Comparison of ENCODE assay signal across 7 cellular contexts in the genomic region with DNA sequence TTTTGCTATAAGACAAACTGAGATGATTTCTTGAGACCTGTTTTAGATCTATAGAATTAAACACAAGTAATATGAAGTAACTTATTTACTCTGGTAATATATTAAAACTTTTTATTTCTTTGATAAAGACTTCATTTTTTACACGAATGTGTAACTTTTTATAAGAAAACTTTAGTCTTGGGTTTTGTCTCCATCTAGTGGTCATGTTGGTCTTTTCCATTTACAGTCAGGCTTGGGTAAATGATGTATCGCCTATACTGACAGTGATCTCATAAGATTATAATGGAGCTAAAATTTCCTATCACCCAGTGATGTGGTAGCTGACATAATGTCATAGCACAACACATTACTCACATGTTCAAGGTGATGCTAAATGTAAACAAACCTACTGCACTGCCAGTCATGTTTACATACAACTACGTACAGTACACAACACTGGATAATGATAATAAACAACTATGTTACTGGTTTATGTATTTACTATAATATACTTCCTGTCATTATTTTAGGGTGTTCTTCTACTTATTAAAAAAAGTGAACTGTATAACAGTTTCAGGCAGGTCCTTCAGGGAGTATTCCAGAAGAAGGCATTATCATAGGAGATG. TPM values are rescaled to one million over a fixed set of nuclear protein-coding genes. Genes with fewer than 3 reads are reported as not detected.
DNase-seq lines count a peak whose midpoint lies in the region; ATAC-seq, FAIRE-seq and TF ChIP-seq lines count a peak whose summit lies in the region.

No MANE protein-coding gene starts in this region.

- H3K4me1 Mint-ChIP-seq in brain, result no peaks in the 10 kb centered on the region

- H3K79me2 ChIP-seq in HCT116 (ENCODE audit: insufficient read depth, low read length), result no peaks in the 10 kb centered on the region

- H3K36me3 ChIP-seq in HCT116 (ENCODE audit: control insufficient read depth in 1 of 2, insufficient read depth in 2 of 2, low read length in 2 of 2), result 0 out of 4 replicates have a peak, but pooled peaks cover 0 to 3% of the 10 kb centered on the region in 2 experiments
- H3K36me3 ChIP-seq in vagina, result peaks cover 0 to 13% of the 10 kb centered on the region in 2 donors

- intact Hi-C loops in HCT116 (cut with micrococcal nuclease), result loop anchor here (1.0 to 10.0 kb wide), 7 partner anchors 179 to 1560 kb away; no protein-coding TSS in a partner anchor
- intact Hi-C loops in vagina (cut with DNase I), result no loop called here

- peak; percentile 55 to 72 (median 69) for TF ChIP-seq CTCF in HCT116 (IDR thresholded peaks at IDR 0.05 in 2 of 3, conservative IDR thresholded peaks at IDR 0.05 in 1 of 3; ENCODE audit: borderline replicate concordance in 1 of 3, insufficient read depth in 1 of 3, low read depth in 2 of 3, low read length in 2 of 3)
- peak; percentile 80 for TF ChIP-seq CTCF in brain (conservative IDR thresholded peaks at IDR 0.05)
- peak; percentile 43 to 55 (median 54) for TF ChIP-seq CTCF in vagina (IDR thresholded peaks at IDR 0.05)

- CTCF ChIA-PET in HCT116 (lab: Charles Lee), result interaction anchor here (0.6 to 3.0 kb wide), 19 partner anchors 10 to 1268 kb away, joined by 3 to 54 read pairs (median 5); partner anchors contain the start of genes ANKRD49 and MRE11

- H3K4me1 ChIP-seq in HCT116 (ENCODE audit: control insufficient read depth in 1 of 2, insufficient read depth in 2 of 2, low read length in 2 of 2) (no peaks in the 10 kb centered on the region), vagina (no peaks in the 10 kb centered on the region)

- H3K27me3 Mint-ChIP-seq in brain, result peaks cover 6% of the 10 kb centered on the region

- peaks cover 0 to 3% (median 0%) of the 10 kb centered on the region in 5 experiments for H3K9me3 Mint-ChIP-seq in brain

- H3K4me3 Mint-ChIP-seq in brain, result no peak overlapping the region

- ATAC-seq in HCT116, result peak; percentile 79
- peak; percentile 73 for ATAC-seq in left lobe of liver

- TF ChIP-seq POLR2A in HCT116 (IDR thresholded peaks at IDR 0.05; ENCODE audit: borderline replicate concordance, extremely low read depth, insufficient read depth, insufficient read length) (no peak), vagina (IDR thresholded peaks at IDR 0.05) (no peak)

- H3K4me3 ChIP-seq in HCT116 (replicated peaks in 1 of 2; ENCODE audit: low read depth in 1 of 2, low read length in 2 of 2), result no peak overlapping the region
- H3K4me3 ChIP-seq in vagina, result no peak overlapping the region

- no peaks in the 10 kb centered on the region for H3K9me3 ChIP-seq in HCT116 (ENCODE audit: control insufficient read depth in 1 of 2, insufficient read depth in 1 of 2, low read depth in 1 of 2, low read length in 2 of 2)
- no peaks in the 10 kb centered on the region for H3K9me3 ChIP-seq in vagina

- H3K4me2 ChIP-seq in HCT116 (ENCODE audit: low read length), result no peak overlapping the region

- RAD21 ChIA-PET in HCT116 (lab: Charles Lee; ENCODE audit: low non-redundant PET in 1 of 2, low total read pairs in 2 of 2, uncharacterized antibody in 2 of 2, unreplicated experiment in 2 of 2), result interaction anchor here (0.6 to 2.2 kb wide), 3 partner anchors 609 to 630 kb away, joined by 3 to 13 read pairs (median 8); no protein-coding TSS in a partner anchor

- H3K36me3 Mint-ChIP-seq in brain, result no peaks in the 10 kb centered on the region

- H3K27ac ChIP-seq in HCT116 (ENCODE audit: low read depth, low read length), result no peak overlapping the region
- no peak overlapping the region for H3K27ac ChIP-seq in vagina

- BruUV-seq in HCT116 (replicated peaks; lab: Mats Ljungman, UMichigan), result no TSS peak

- DNase-seq in HCT116 (ENCODE audit: low read depth, low spot score) (peak; percentile 51), NCI-H446 treated with DMSO at 0.1 percent for 48 hours (lab: John Stamatoyannopoulos, UW) (peak; percentile 19), left lobe of liver (ENCODE audit: low spot score) (no peak), vagina (ENCODE audit: extremely low spot score in 2 of 2) (no peak)
- DNase-seq in stimulated activated CD4-positive, alpha-beta T cell treated with anti-CD3 and anti-CD28 coated beads, Interleukin-2, amount 100 ng/mL, for 24 hours, result no peak

- H3K27ac Mint-ChIP-seq in brain, result no peak overlapping the region

- TF ChIP-seq RAD21 in HCT116 (IDR thresholded peaks at IDR 0.05; ENCODE audit: low read depth), result peak; percentile 86

- POLR2A ChIA-PET in HCT116 (lab: Charles Lee), result no interaction called here

- no peak overlapping the region for H2AFZ ChIP-seq in HCT116 (ENCODE audit: low read depth, low read length, poor library complexity, severe bottlenecking)

- no peaks in the 10 kb centered on the region for H3K9me2 ChIP-seq in HCT116 (ENCODE audit: insufficient read depth)

- peak; percentile 96 for FAIRE-seq in G401.6 (lab: Jason Lieb, UNC)

- H3K27me3 ChIP-seq in HCT116 (ENCODE audit: insufficient read depth, low read length) (no peaks in the 10 kb centered on the region), vagina (no peaks in the 10 kb centered on the region)

- H3K9ac ChIP-seq in HCT116 (ENCODE audit: low read length), result no peak overlapping the region

- H4K20me1 ChIP-seq in HCT116 (ENCODE audit: insufficient read depth), result no peaks in the 10 kb centered on the region

TF ChIP-seq in HCT116, 20 proteins besides CTCF, POLR2A, EP300 and RAD21:
- TF ChIP-seq ZNF274 (IDR thresholded peaks at IDR 0.05; ENCODE audit: low read depth, low read length) (no peak), SRF (IDR thresholded peaks at IDR 0.05; ENCODE audit: low read depth) (no peak), EGR1 (IDR thresholded peaks at IDR 0.05; ENCODE audit: low read depth) (no peak), YY1 (IDR thresholded peaks at IDR 0.05; ENCODE audit: extremely low read depth, insufficient replicate concordance, low read depth, low read length) (no peak)
TF ChIP-seq in HCT116: peak in this region for 0.

RNA-seq across cellular contexts. Expression of gene C11orf97, which starts 7.5 kb away (rescaled TPM):
- total RNA-seq in HCT116 (2021; ENCODE audit: unreplicated experiment) (not detected), left lobe of liver (0.35 TPM), vagina (not detected)
- polyA plus RNA-seq in HCT116 (2012), result not detected in 2 replicates
- not detected for polyA plus RNA-seq in brain (ENCODE audit: insufficient read depth, low read depth, low replicate concordance)

RNA-seq across cellular contexts. Expression of gene ANKRD49, which starts 11.0 kb away (rescaled TPM):
- total RNA-seq in HCT116 (2021; ENCODE audit: unreplicated experiment), result 8.2 TPM
- 3.1 and 4.2 TPM in 2 replicates for polyA plus RNA-seq in HCT116 (2012)
- polyA plus RNA-seq in brain (ENCODE audit: insufficient read depth, low read depth, low replicate concordance), result 5.4 TPM
- 4.3 TPM for total RNA-seq in left lobe of liver
- 12.5 TPM for total RNA-seq in vagina

RNA-seq across cellular contexts. Expression of gene MRE11, which starts 11.1 kb away (rescaled TPM):
- total RNA-seq in HCT116 (2021; ENCODE audit: unreplicated experiment) (20.6 TPM), left lobe of liver (3.9 TPM), vagina (40.5 TPM)
- polyA plus RNA-seq in HCT116 (2012), result 5.1 and 6.7 TPM in 2 replicates
- polyA plus RNA-seq in brain (ENCODE audit: insufficient read depth, low read depth, low replicate concordance), result 8.6 TPM

RNA-seq across cellular contexts. Expression of gene FUT4, which starts 38.9 kb away (rescaled TPM):
- total RNA-seq in HCT116 (2021; ENCODE audit: unreplicated experiment), result 5.7 TPM
- 2.1 and 2.4 TPM in 2 replicates for polyA plus RNA-seq in HCT116 (2012)
- polyA plus RNA-seq in brain (ENCODE audit: insufficient read depth, low read depth, low replicate concordance), result 0.76 TPM
- total RNA-seq in left lobe of liver, result 1.2 TPM
- 6.1 TPM for total RNA-seq in vagina

Comparison
In these comparisons a context has a peak if more than half of its experiments do, and no peak if none do; other contexts are left out.
1. DNase-seq: peak in HCT116 (single experiment) and NCI-H446 treated with DMSO at 0.1 percent for 48 hours (single experiment); none in left lobe of liver (single experiment), vagina (0 of 2) and stimulated activated CD4-positive, alpha-beta T cell treated with anti-CD3 and anti-CD28 coated beads, Interleukin-2, amount 100 ng/mL, for 24 hours (0 of 2).
2. Peak in every context shown above with its lines, with median percentiles within 50 percentile points of each other: CTCF ChIP-seq.